In the genomic region with DNA sequence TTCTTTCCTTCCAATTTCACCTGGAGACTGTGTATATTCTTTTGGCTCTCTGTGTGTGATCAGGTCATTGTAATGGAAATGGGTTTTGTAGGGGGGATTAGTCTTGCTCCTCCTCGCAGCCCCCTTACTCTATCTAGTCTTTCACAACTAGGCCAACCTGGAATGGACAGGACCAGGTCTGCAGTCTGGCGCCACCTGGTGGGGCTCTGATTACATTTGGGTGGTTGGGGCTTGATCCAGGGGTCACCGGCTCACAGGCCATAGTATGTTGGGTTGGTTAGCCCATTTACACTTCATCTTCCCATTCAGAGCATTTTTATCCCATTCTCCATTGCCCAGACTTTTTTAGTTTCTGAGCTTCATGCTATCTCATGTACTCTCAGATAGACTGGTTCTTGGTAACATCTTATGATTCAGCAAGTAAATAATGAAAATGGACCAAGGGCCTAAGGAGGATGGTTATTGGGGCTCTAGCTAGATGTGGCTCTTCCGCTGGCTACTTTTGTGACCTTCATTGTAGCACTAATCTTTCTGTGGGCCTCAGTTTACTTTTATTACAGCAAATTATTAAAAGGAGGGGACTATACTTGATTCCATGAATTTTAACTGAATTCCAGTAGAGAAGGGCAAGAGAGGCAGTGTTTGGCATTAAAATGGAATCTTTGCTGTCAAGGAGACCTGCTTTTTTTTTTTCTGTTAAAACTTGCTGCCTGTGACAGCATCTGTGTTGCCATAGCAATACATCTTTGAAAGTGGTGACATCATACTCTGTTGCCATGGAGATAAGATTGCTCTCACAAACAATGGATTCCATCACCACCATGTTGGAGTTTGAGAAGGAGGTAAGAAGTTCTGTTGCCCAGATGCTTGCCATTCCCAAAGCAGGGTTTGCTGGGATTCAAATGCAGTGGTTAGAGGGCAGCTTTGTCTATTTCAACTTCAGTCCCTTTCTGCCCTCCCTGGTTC, we compare ENCODE assay signal across 8 cellular contexts.
DNase-seq lines count a peak whose midpoint lies in the region; ATAC-seq and TF ChIP-seq lines count a peak whose summit lies in the region.

No MANE protein-coding gene starts in this region.

- ATAC-seq in GM21390 (IDR thresholded peaks at IDR 0.05; ENCODE audit: unreplicated experiment) (peak; percentile 54), mucosa of descending colon (peak; percentile 72), HG02870 (IDR thresholded peaks at IDR 0.05; ENCODE audit: unreplicated experiment) (no peak)
- no peak for ATAC-seq in effector memory CD8-positive, alpha-beta T cell (replicated peaks)

- peaks cover 0 to 6% (median 3%) of the 10 kb centered on the region in 3 donors for H3K27me3 Mint-ChIP-seq in CD14-positive monocyte (ENCODE audit: low read depth in 3 of 3)
- no peaks in the 10 kb centered on the region for H3K27me3 Mint-ChIP-seq in effector memory CD8-positive, alpha-beta T cell

- no peaks in the 10 kb centered on the region for H3K4me1 ChIP-seq in mucosa of descending colon (ENCODE audit: low read depth)

- peak; percentile 83 for TF ChIP-seq CTCF in CD14-positive monocyte (IDR thresholded peaks at IDR 0.05)
- peak; percentile 27 for TF ChIP-seq CTCF in mucosa of descending colon (IDR thresholded peaks at IDR 0.05)

- H3K36me3 ChIP-seq in mucosa of descending colon (ENCODE audit: low read depth), result peaks cover 7% of the 10 kb centered on the region

- no peaks in the 10 kb centered on the region for H3K9me3 ChIP-seq in mucosa of descending colon

- H3K9me3 Mint-ChIP-seq in CD14-positive monocyte, result no peaks in the 10 kb centered on the region
- no peaks in the 10 kb centered on the region for H3K9me3 Mint-ChIP-seq in effector memory CD8-positive, alpha-beta T cell

- peak overlapping the region in 3 of 7 donors; percentile 13 to 47 (median 30) for H3K27ac Mint-ChIP-seq in CD14-positive monocyte
- no peak overlapping the region for H3K27ac Mint-ChIP-seq in effector memory CD8-positive, alpha-beta T cell

- intact Hi-C loops in CD14-positive monocyte (cut with micrococcal nuclease), result loop anchor here (1.0 to 10.0 kb wide), 2 partner anchors 69 to 73 kb away; no protein-coding TSS in a partner anchor
- intact Hi-C loops in mucosa of descending colon (cut with DNase I, micrococcal nuclease), result loop anchor here in 1 of 2 donors (10.0 kb wide), 1 partner anchor 79 kb away; no protein-coding TSS in a partner anchor

- no peak overlapping the region for H3K4me3 Mint-ChIP-seq in CD14-positive monocyte
- H3K4me3 Mint-ChIP-seq in effector memory CD8-positive, alpha-beta T cell, result no peak overlapping the region

- peaks cover 0 to 7% of the 10 kb centered on the region in 2 donors for H3K36me3 Mint-ChIP-seq in CD14-positive monocyte
- no peaks in the 10 kb centered on the region for H3K36me3 Mint-ChIP-seq in effector memory CD8-positive, alpha-beta T cell (ENCODE audit: insufficient read depth)

- peak; percentile 56 for DNase-seq in CD14-positive monocyte (ENCODE audit: low spot score)
- DNase-seq in NCI-H1105 treated with DMSO at 0.1 percent for 48 hours (lab: John Stamatoyannopoulos, UW), result peak; percentile 62
- peak; percentile 59 for DNase-seq in activated CD4-positive, alpha-beta T cell treated with anti-CD3 and anti-CD28 coated beads, Interleukin-2, amount 50 U/mL, for 1 hour
- peak; percentile 25 to 46 (median 26) for DNase-seq in effector memory CD8-positive, alpha-beta T cell
- peak in 2 of 3 donors; percentile 72 to 82 for DNase-seq in mucosa of descending colon
- DNase-seq in stimulated activated naive CD4-positive, alpha-beta T cell treated with Interleukin-2 at 50 U/mL for 16 hours (lab: John Stamatoyannopoulos, UW), result peak; percentile 22

- no peaks in the 10 kb centered on the region for H3K4me1 Mint-ChIP-seq in CD14-positive monocyte
- H3K4me1 Mint-ChIP-seq in effector memory CD8-positive, alpha-beta T cell (ENCODE audit: low read depth in 2 of 2), result no peaks in the 10 kb centered on the region

- no peak overlapping the region for H3K4me3 ChIP-seq in mucosa of descending colon

Comparison
In these comparisons a context has a peak if more than half of its experiments do, and no peak if none do; other contexts are left out.
1. DNase-seq: peak in every context shown above with its lines; median percentile 77 in mucosa of descending colon; 62 in NCI-H1105 treated with DMSO at 0.1 percent for 48 hours; 59 in activated CD4-positive, alpha-beta T cell treated with anti-CD3 and anti-CD28 coated beads, Interleukin-2, amount 50 U/mL, for 1 hour; 56 in CD14-positive monocyte; 26 in effector memory CD8-positive, alpha-beta T cell; 22 in stimulated activated naive CD4-positive, alpha-beta T cell treated with Interleukin-2 at 50 U/mL for 16 hours.
2. ATAC-seq: peak in GM21390 (single experiment) and mucosa of descending colon (single experiment); none in effector memory CD8-positive, alpha-beta T cell (single experiment) and HG02870 (single experiment).